10 cellular contexts compared by ENCODE assay signal in genomic region chr17:8941520-8941919, GRCh38. TPM values are rescaled to one million over a fixed set of nuclear protein-coding genes. Genes with fewer than 3 reads are reported as not detected.
A peak's percentile ranks its signal among the peaks of the same experiment; 100 is the strongest.
DNase-seq lines count a peak whose midpoint lies in the region; ATAC-seq lines count a peak whose summit lies in the region.
"Had no signal": no experiment of that assay in that cellular context is flagged by ENCODE, and none has a peak within 500 bp of the region (broad histone marks: within the 10 kb centered on the region; RNA-seq: fewer than 3 reads in every experiment).

No MANE protein-coding gene starts in this region.

- ATAC-seq in GM21529 (IDR thresholded peaks at IDR 0.05; ENCODE audit: unreplicated experiment) (peak; percentile 52), T-helper 17 cell (peak; percentile 69), GM19395 (IDR thresholded peaks at IDR 0.05; ENCODE audit: unreplicated experiment) (no peak), GM18517 (IDR thresholded peaks at IDR 0.05; ENCODE audit: unreplicated experiment) (no peak)
- ATAC-seq: foreskin keratinocyte had no signal

- peaks cover 4% of the 10 kb centered on the region for H3K9me3 Mint-ChIP-seq in activated naive CD8-positive, alpha-beta T cell (ENCODE audit: low read depth)

- peaks cover 64% of the 10 kb centered on the region for H3K4me1 Mint-ChIP-seq in T-helper 17 cell
- H3K4me1 Mint-ChIP-seq in activated naive CD8-positive, alpha-beta T cell (ENCODE audit: low read depth), result peaks cover 84% of the 10 kb centered on the region

- H3K9me3 ChIP-seq in T-helper 17 cell (ENCODE audit: control insufficient read depth, low read length, poor library complexity, severe bottlenecking), result no peaks in the 10 kb centered on the region

- no peaks in the 10 kb centered on the region for H3K27me3 Mint-ChIP-seq in T-helper 17 cell
- H3K27me3 Mint-ChIP-seq in activated naive CD8-positive, alpha-beta T cell, result no peaks in the 10 kb centered on the region

- peak overlapping the region; percentile 92 for H3K4me3 Mint-ChIP-seq in T-helper 17 cell
- peak overlapping the region; percentile 85 for H3K4me3 Mint-ChIP-seq in activated naive CD8-positive, alpha-beta T cell

- H3K36me3 Mint-ChIP-seq in T-helper 17 cell (ENCODE audit: low read depth), result peaks cover 3% of the 10 kb centered on the region
- H3K36me3 Mint-ChIP-seq in activated naive CD8-positive, alpha-beta T cell, result peaks cover 28% of the 10 kb centered on the region

- DNase-seq in T-helper 17 cell (peak; percentile 32 to 42 (median 38)), amygdala (lab: John Stamatoyannopoulos, UW) (no peak), NCI-H524 treated with DMSO at 0.1 percent for 48 hours (lab: John Stamatoyannopoulos, UW) (no peak)
- DNase-seq in stimulated activated CD8-positive, alpha-beta memory T cell treated with anti-CD3 and anti-CD28 coated beads, Interleukin-7, amount 100 ng/mL, for 4 hours (ENCODE audit: low read depth in 2 of 2), result peak; percentile 55 to 71
- DNase-seq: foreskin keratinocyte, occipital lobe had no signal

- peak overlapping the region; percentile 91 for H3K27ac Mint-ChIP-seq in T-helper 17 cell
- peak overlapping the region; percentile 96 for H3K27ac Mint-ChIP-seq in activated naive CD8-positive, alpha-beta T cell

RNA-seq across cellular contexts. Expression of gene PIK3R5, which starts 24.0 kb away (rescaled TPM):
- total RNA-seq in T-helper 17 cell, result 100 to 1,000 TPM; 164 to 177 TPM
- total RNA-seq: foreskin keratinocyte had no signal

Comparison
In these comparisons a context has a peak if more than half of its experiments do, and no peak if none do; other contexts are left out.
1. ATAC-seq: peak in GM21529 (single experiment) and T-helper 17 cell (single experiment); none in GM19395 (single experiment) and GM18517 (single experiment).
2. DNase-seq: peak in T-helper 17 cell (3 of 3) and stimulated activated CD8-positive, alpha-beta memory T cell treated with anti-CD3 and anti-CD28 coated beads, Interleukin-7, amount 100 ng/mL, for 4 hours (2 of 2); none in amygdala (0 of 56) and NCI-H524 treated with DMSO at 0.1 percent for 48 hours (single experiment).